11 cellular contexts compared by ENCODE assay signal in the genomic region with DNA sequence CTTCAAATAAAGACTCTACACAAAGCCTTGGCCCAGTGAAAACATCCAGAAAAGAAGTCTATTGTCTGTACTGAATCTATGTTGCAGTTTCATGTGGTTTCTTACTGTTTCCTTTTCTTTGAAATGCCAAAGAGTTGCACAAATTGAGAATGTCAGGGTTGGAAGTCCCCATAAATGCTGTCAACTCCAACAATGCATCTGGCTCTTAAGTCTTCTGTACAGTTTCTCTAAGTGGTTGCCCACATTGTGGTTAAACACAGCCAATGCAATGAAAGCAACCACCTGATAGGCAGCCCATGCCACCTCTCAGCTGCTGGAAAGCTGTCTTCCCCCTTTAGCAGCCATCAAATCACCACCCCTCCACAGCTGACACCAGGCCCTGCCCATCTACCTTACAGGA.
DNase-seq lines count a peak whose midpoint lies in the region; ATAC-seq and TF ChIP-seq lines count a peak whose summit lies in the region.
"Had no signal": no experiment of that assay in that cellular context is flagged by ENCODE, and none has a peak within 500 bp of the region (broad histone marks: within the 10 kb centered on the region; RNA-seq: fewer than 3 reads in every experiment).

No MANE protein-coding gene starts in this region.

- peak; percentile 93 for ATAC-seq in CD4-positive, alpha-beta T cell (ENCODE audit: poor library complexity)
- ATAC-seq in GM19372 (IDR thresholded peaks at IDR 0.05; ENCODE audit: low read depth, unreplicated experiment): peak; percentile 81
- peak; percentile 77 for ATAC-seq in HG03060 (IDR thresholded peaks at IDR 0.05; ENCODE audit: low read depth, unreplicated experiment)

- H3K27me3 Mint-ChIP-seq in CD4-positive, alpha-beta T cell: no peaks in the 10 kb centered on the region
- no peaks in the 10 kb centered on the region for H3K27me3 Mint-ChIP-seq in activated CD4-positive, alpha-beta memory T cell treated with anti-CD3 and anti-CD28 coated beads, Interleukin-2, amount 10 ng/mL, durations not matched to agents 7 days and 5 days
- H3K27me3 Mint-ChIP-seq in Caco-2 (ENCODE audit: insufficient read depth, unreplicated experiment) (peaks cover 3% of the 10 kb centered on the region), MCF 10A (ENCODE audit: insufficient read depth, unreplicated experiment) (peaks cover 9% of the 10 kb centered on the region)
- H3K27me3 Mint-ChIP-seq: dendritic cell treated with granulocyte-macrophage colony-stimulating factor and Interleukin-4, amounts not matched to agents 40 ng/mL and 50 ng/mL, for 4 days had no signal

- CTCF ChIA-PET in CD4-positive, alpha-beta T cell (lab: Charles Lee): no interaction called here
- CTCF ChIA-PET in activated CD4-positive, alpha-beta memory T cell treated with anti-CD3 and anti-CD28 coated beads, Interleukin-2, amount 10 ng/mL, durations not matched to agents 7 days and 5 days (lab: Charles Lee): no interaction called here
- CTCF ChIA-PET in Caco-2 (lab: Charles Lee): no interaction called here
- CTCF ChIA-PET in MCF 10A (lab: Yijun Ruan, JAX): no interaction called here

- H3K27ac Mint-ChIP-seq in CD4-positive, alpha-beta T cell: peak overlapping the region; percentile 95
- H3K27ac Mint-ChIP-seq in activated CD4-positive, alpha-beta memory T cell treated with anti-CD3 and anti-CD28 coated beads, Interleukin-2, amount 10 ng/mL, durations not matched to agents 7 days and 5 days: peak overlapping the region; percentile 82
- H3K27ac Mint-ChIP-seq in Caco-2 (ENCODE audit: unreplicated experiment) (no peak overlapping the region), MCF 10A (ENCODE audit: low read depth, unreplicated experiment) (no peak overlapping the region)
- H3K27ac Mint-ChIP-seq: dendritic cell treated with granulocyte-macrophage colony-stimulating factor and Interleukin-4, amounts not matched to agents 40 ng/mL and 50 ng/mL, for 4 days had no signal

- no peak for TF ChIP-seq POLR2A in uterus (IDR thresholded peaks at IDR 0.05)

- POLR2A ChIA-PET in CD4-positive, alpha-beta T cell (lab: Charles Lee): interaction anchor here (0.6 to 1.5 kb wide), 4 partner anchors 56 to 168 kb away, joined by 3 to 5 read pairs (median 3); a partner anchor contains a TSS
- POLR2A ChIA-PET in activated CD4-positive, alpha-beta memory T cell treated with anti-CD3 and anti-CD28 coated beads, Interleukin-2, amount 10 ng/mL, durations not matched to agents 7 days and 5 days (lab: Charles Lee): interaction anchor here (1.6 to 2.0 kb wide), 2 partner anchors 93 to 136 kb away, joined by 5 to 8 read pairs; a partner anchor contains a TSS
- POLR2A ChIA-PET in Caco-2 (lab: Charles Lee) (no interaction called here), MCF 10A (lab: Yijun Ruan, JAX) (no interaction called here)

- peaks cover 17% of the 10 kb centered on the region for H3K4me1 Mint-ChIP-seq in CD4-positive, alpha-beta T cell (ENCODE audit: low read depth)
- H3K4me1 Mint-ChIP-seq in activated CD4-positive, alpha-beta memory T cell treated with anti-CD3 and anti-CD28 coated beads, Interleukin-2, amount 10 ng/mL, durations not matched to agents 7 days and 5 days: peaks cover 15% of the 10 kb centered on the region
- H3K4me1 Mint-ChIP-seq in Caco-2 (ENCODE audit: low read depth, unreplicated experiment) (no peaks in the 10 kb centered on the region), MCF 10A (ENCODE audit: insufficient read depth, unreplicated experiment) (no peaks in the 10 kb centered on the region)

- H3K36me3 Mint-ChIP-seq in CD4-positive, alpha-beta T cell (ENCODE audit: low read depth): no peaks in the 10 kb centered on the region
- peaks cover 14% of the 10 kb centered on the region for H3K36me3 Mint-ChIP-seq in activated CD4-positive, alpha-beta memory T cell treated with anti-CD3 and anti-CD28 coated beads, Interleukin-2, amount 10 ng/mL, durations not matched to agents 7 days and 5 days (ENCODE audit: low read depth)
- no peaks in the 10 kb centered on the region for H3K36me3 Mint-ChIP-seq in Caco-2 (ENCODE audit: insufficient read depth, unreplicated experiment)
- peaks cover 6% of the 10 kb centered on the region for H3K36me3 Mint-ChIP-seq in MCF 10A (ENCODE audit: insufficient read depth, unreplicated experiment)

- peak in 6 of 10 experiments; percentile 1 to 36 (median 29) for DNase-seq in CD4-positive, alpha-beta T cell
- peak; percentile 46 for DNase-seq in activated CD4-positive, alpha-beta memory T cell treated with anti-CD3 and anti-CD28 coated beads, Interleukin-2, amount 10 ng/mL, durations not matched to agents 7 days and 5 days
- DNase-seq in Caco-2 (no peak), MCF 10A (ENCODE audit: unreplicated experiment) (no peak), uterus (no peak), NCI-H2196 (lab: John Stamatoyannopoulos, UW; ENCODE audit: unreplicated experiment) (no peak)
- DNase-seq: H7, NCI-H69 had no signal

- no peak for TF ChIP-seq CTCF in CD4-positive, alpha-beta T cell (IDR thresholded peaks at IDR 0.05)
- TF ChIP-seq CTCF in Caco-2 (IDR thresholded peaks at IDR 0.05; ENCODE audit: insufficient read depth in 1 of 2, low read depth in 1 of 2, low read length in 1 of 2, severe bottlenecking in 1 of 2, unreplicated experiment in 1 of 2) (no peak), MCF 10A (IDR thresholded peaks at IDR 0.05; ENCODE audit: unreplicated experiment) (no peak), uterus (IDR thresholded peaks at IDR 0.05) (no peak)

- H3K4me3 Mint-ChIP-seq in CD4-positive, alpha-beta T cell: peak overlapping the region; percentile 68
- no peak overlapping the region for H3K4me3 Mint-ChIP-seq in activated CD4-positive, alpha-beta memory T cell treated with anti-CD3 and anti-CD28 coated beads, Interleukin-2, amount 10 ng/mL, durations not matched to agents 7 days and 5 days
- H3K4me3 Mint-ChIP-seq in Caco-2 (ENCODE audit: unreplicated experiment) (no peak overlapping the region), MCF 10A (ENCODE audit: unreplicated experiment) (no peak overlapping the region)
- H3K4me3 Mint-ChIP-seq: dendritic cell treated with granulocyte-macrophage colony-stimulating factor and Interleukin-4, amounts not matched to agents 40 ng/mL and 50 ng/mL, for 4 days had no signal

- no peak overlapping the region for H3K4me3 ChIP-seq in Caco-2 (ENCODE audit: low read depth, low read length)
- no peak overlapping the region for H3K4me3 ChIP-seq in uterus

- BruUV-seq in Caco-2 (replicated peaks; lab: Mats Ljungman, UMichigan) (no TSS peak), MCF 10A (replicated peaks; lab: Mats Ljungman, UMichigan) (no TSS peak)

- H3K27ac ChIP-seq in CD4-positive, alpha-beta T cell (ENCODE audit: low read depth, low read length): peak overlapping the region; percentile 33
- no peak overlapping the region for H3K27ac ChIP-seq in uterus

- H3K36me3 ChIP-seq in Caco-2 (ENCODE audit: control insufficient read depth, insufficient read depth, low read length): no peaks in the 10 kb centered on the region
- H3K36me3 ChIP-seq in uterus: no peaks in the 10 kb centered on the region

- H3K9me3 Mint-ChIP-seq in CD4-positive, alpha-beta T cell: peaks cover 4% of the 10 kb centered on the region
- peaks cover 14% of the 10 kb centered on the region for H3K9me3 Mint-ChIP-seq in activated CD4-positive, alpha-beta memory T cell treated with anti-CD3 and anti-CD28 coated beads, Interleukin-2, amount 10 ng/mL, durations not matched to agents 7 days and 5 days
- peaks cover 10% of the 10 kb centered on the region for H3K9me3 Mint-ChIP-seq in Caco-2 (ENCODE audit: unreplicated experiment)
- peaks cover 25% of the 10 kb centered on the region for H3K9me3 Mint-ChIP-seq in MCF 10A (ENCODE audit: unreplicated experiment)

- no peaks in the 10 kb centered on the region for H3K4me1 ChIP-seq in Caco-2
- H3K4me1 ChIP-seq in uterus: no peaks in the 10 kb centered on the region

- intact Hi-C loops in CD4-positive, alpha-beta T cell (cut with DNase I, micrococcal nuclease): no loop called here
- intact Hi-C loops in Caco-2 (cut with micrococcal nuclease; ENCODE audit: unreplicated experiment): no loop called here
- intact Hi-C loops in MCF 10A (cut with micrococcal nuclease): no loop called here
- intact Hi-C loops in uterus (cut with DNase I; ENCODE audit: low total_unique reads): no loop called here

- H3K9me3 ChIP-seq in CD4-positive, alpha-beta T cell (ENCODE audit: control insufficient read depth, low read length): no peaks in the 10 kb centered on the region
- H3K9me3 ChIP-seq in Caco-2 (no peaks in the 10 kb centered on the region), uterus (no peaks in the 10 kb centered on the region)

- no peaks in the 10 kb centered on the region for H3K27me3 ChIP-seq in CD4-positive, alpha-beta T cell (ENCODE audit: control insufficient read depth, insufficient read depth, low read length)
- no peaks in the 10 kb centered on the region for H3K27me3 ChIP-seq in Caco-2 (replicated peaks; ENCODE audit: control insufficient read depth, insufficient read depth, low read length)
- H3K27me3 ChIP-seq in uterus: no peaks in the 10 kb centered on the region

Comparison
In these comparisons a context has a peak if more than half of its experiments do, and no peak if none do; other contexts are left out.
1. DNase-seq: peak in CD4-positive, alpha-beta T cell (6 of 10) and activated CD4-positive, alpha-beta memory T cell treated with anti-CD3 and anti-CD28 coated beads, Interleukin-2, amount 10 ng/mL, durations not matched to agents 7 days and 5 days (single experiment); none in Caco-2 (0 of 2), MCF 10A (single experiment), uterus (0 of 2) and NCI-H2196 (single experiment).
2. H3K27ac Mint-ChIP-seq: peak in CD4-positive, alpha-beta T cell (single experiment) and activated CD4-positive, alpha-beta memory T cell treated with anti-CD3 and anti-CD28 coated beads, Interleukin-2, amount 10 ng/mL, durations not matched to agents 7 days and 5 days (single experiment); none in Caco-2 (single experiment) and MCF 10A (single experiment).
3. POLR2A ChIA-PET loops: an anchor here in CD4-positive, alpha-beta T cell (0.6 to 1.5 kb wide) and activated CD4-positive, alpha-beta memory T cell treated with anti-CD3 and anti-CD28 coated beads, Interleukin-2, amount 10 ng/mL, durations not matched to agents 7 days and 5 days (1.6 to 2.0 kb wide); none called in Caco-2 and MCF 10A.
4. Peak in every context shown above with its lines, with median percentiles within 50 percentile points of each other: ATAC-seq.